Comparison of ENCODE assay signal across 8 cellular contexts in genomic region chr7:134710854-134711624, GRCh38.
DNase-seq lines count a peak whose midpoint lies in the region; ATAC-seq, FAIRE-seq and TF ChIP-seq lines count a peak whose summit lies in the region.

No MANE protein-coding gene starts in this region.

- ATAC-seq in HepG2 = peak; percentile 57
- ATAC-seq in GM19452 (IDR thresholded peaks at IDR 0.05; ENCODE audit: unreplicated experiment) = no peak

- peak; percentile 75 for FAIRE-seq in RCC 7860 (lab: Jason Lieb, UNC)
- FAIRE-seq in HepG2 (lab: Jason Lieb, UNC) = no peak

- no peak overlapping the region for H3K4me3 Mint-ChIP-seq in CD14-positive monocyte

- H3K4me1 ChIP-seq in HepG2 (ENCODE audit: insufficient read depth, low read length) = peaks cover 8% of the 10 kb centered on the region

- no peaks in the 10 kb centered on the region for H3K9me3 ChIP-seq in HepG2 (ENCODE audit: low read length)

- no peaks in the 10 kb centered on the region for H4K20me1 ChIP-seq in HepG2 (ENCODE audit: insufficient read depth, low read length)

- no peak overlapping the region for H3K27ac ChIP-seq in HepG2 (ENCODE audit: extremely low read length, insufficient read depth, low read length)

- H3K4me3 ChIP-seq in HepG2 (replicated peaks in 1 of 3; ENCODE audit: insufficient read depth in 1 of 3, low read depth in 2 of 3, low read length in 3 of 3) = no peak overlapping the region

- peaks cover 0 to 2% (median 0%) of the 10 kb centered on the region in 7 donors for H3K9me3 Mint-ChIP-seq in CD14-positive monocyte

- no peak overlapping the region for H3K4me2 ChIP-seq in HepG2 (ENCODE audit: low read depth, low read length)

- DNase-seq in RCC 7860 (ENCODE audit: low spot score) (peak; percentile 93), HepG2 (ENCODE audit: low spot score) (no peak), RPMI8226 (no peak), NCI-H1694 treated with DMSO at 0.1 percent for 48 hours (lab: John Stamatoyannopoulos, UW) (no peak), CD14-positive monocyte (ENCODE audit: low spot score) (no peak)
- DNase-seq in activated T-cell treated with anti-CD3 and anti-CD28 coated beads, Interleukin-2, amount 50 U/mL, for 48 hours = peak; percentile 69
- DNase-seq in stimulated activated CD8-positive, alpha-beta memory T cell treated with anti-CD3 and anti-CD28 coated beads, Interleukin-4, amount 100 ng/mL, for 48 hours = peak; percentile 59

- TF ChIP-seq EP300 in HepG2 (IDR thresholded peaks at IDR 0.05; ENCODE audit: low read depth in 2 of 2, low read length in 2 of 2) = no peak
- TF ChIP-seq EP300 in HepG2 (CRISPR knock-in tag; IDR thresholded peaks at IDR 0.05; ENCODE audit: borderline replicate concordance) = no peak

- no peak overlapping the region for H2AFZ ChIP-seq in HepG2 (ENCODE audit: low read length)

- H3K36me3 ChIP-seq in HepG2 (replicated peaks in 1 of 2; ENCODE audit: control insufficient read depth in 1 of 2, insufficient read depth in 2 of 2, low read length in 2 of 2) = no peaks in the 10 kb centered on the region

- TF ChIP-seq RAD21 in HepG2 (CRISPR knock-in tag; IDR thresholded peaks at IDR 0.05) = no peak

- BruUV-seq in HepG2 (replicated peaks; lab: Mats Ljungman, UMichigan) = no TSS peak

- no peak overlapping the region for H3K9ac ChIP-seq in HepG2 (ENCODE audit: insufficient read depth, low read depth, low read length)

- peaks cover 0 to 9% of the 10 kb centered on the region in 2 experiments; a peak in 1 of 5 replicates for H3K27me3 ChIP-seq in HepG2 (ENCODE audit: control insufficient read depth in 1 of 2, insufficient read depth in 2 of 2, low read length in 2 of 2)

- TF ChIP-seq CTCF in HepG2 (CRISPR knock-in tag; IDR thresholded peaks at IDR 0.05) = no peak
- no peak for TF ChIP-seq CTCF in CD14-positive monocyte (IDR thresholded peaks at IDR 0.05)

- CTCF ChIA-PET in HepG2 (lab: Yijun Ruan, JAX; ENCODE audit: low intra/inter-chr PET ratio, low total read pairs) = no interaction called here

- in situ Hi-C loops in HepG2 (cut with HindIII; ENCODE audit: extremely low pct_ligation_motif_present, low pct_unique_long_range_greater_than_20kb) = no loop called here

- TF ChIP-seq POLR2A in HepG2 (IDR thresholded peaks at IDR 0.05; ENCODE audit: insufficient read depth in 1 of 2, low read depth in 2 of 2, low read length in 2 of 2) = no peak

- POLR2A ChIA-PET in HepG2 (lab: Yijun Ruan, JAX) = no interaction called here

- no peaks in the 10 kb centered on the region for H3K4me1 Mint-ChIP-seq in CD14-positive monocyte

- peaks cover 0 to 6% (median 3%) of the 10 kb centered on the region in 3 donors for H3K27me3 Mint-ChIP-seq in CD14-positive monocyte (ENCODE audit: low read depth in 3 of 3)

- no peaks in the 10 kb centered on the region for H3K79me2 ChIP-seq in HepG2 (ENCODE audit: insufficient read depth, low read length)

- no peak overlapping the region for H3K27ac Mint-ChIP-seq in CD14-positive monocyte

- no peaks in the 10 kb centered on the region for H3K36me3 Mint-ChIP-seq in CD14-positive monocyte

- intact Hi-C loops in HepG2 (cut with micrococcal nuclease; ENCODE audit: unreplicated experiment) (no loop called here), CD14-positive monocyte (cut with micrococcal nuclease) (no loop called here)

- WGBS in HepG2 (ENCODE audit: low lambda C conversion rate) = 11% methylated on average over 9 of the region's 9 CpGs

TF ChIP-seq in HepG2, 621 proteins besides CTCF, POLR2A, EP300 and RAD21:
- TF ChIP-seq ARNTL (CRISPR knock-in tag; IDR thresholded peaks at IDR 0.05) (no peak), ZFP36L2 (CRISPR knock-in tag; IDR thresholded peaks at IDR 0.05) (no peak), STAT6 (CRISPR knock-in tag; IDR thresholded peaks at IDR 0.05; ENCODE audit: borderline replicate concordance) (no peak), SIN3A (IDR thresholded peaks at IDR 0.05; ENCODE audit: borderline replicate concordance, low read depth, low read length) (no peak), ZNF564 (CRISPR knock-in tag; IDR thresholded peaks at IDR 0.05) (no peak), ZKSCAN8 (CRISPR knock-in tag; IDR thresholded peaks at IDR 0.05; ENCODE audit: borderline replicate concordance) (no peak), ZSCAN12 (CRISPR knock-in tag; IDR thresholded peaks at IDR 0.05) (no peak), ZNF143 (CRISPR knock-in tag; IDR thresholded peaks at IDR 0.05) (no peak), NFAT5 (CRISPR knock-in tag; IDR thresholded peaks at IDR 0.05) (no peak)
TF ChIP-seq in HepG2: peak in this region for 0.

Comparison
In these comparisons a context has a peak if more than half of its experiments do, and no peak if none do; other contexts are left out.
1. DNase-seq: peak in RCC 7860 (single experiment), activated T-cell treated with anti-CD3 and anti-CD28 coated beads, Interleukin-2, amount 50 U/mL, for 48 hours (2 of 2) and stimulated activated CD8-positive, alpha-beta memory T cell treated with anti-CD3 and anti-CD28 coated beads, Interleukin-4, amount 100 ng/mL, for 48 hours (single experiment); none in HepG2 (single experiment), RPMI8226 (single experiment), NCI-H1694 treated with DMSO at 0.1 percent for 48 hours (single experiment) and CD14-positive monocyte (single experiment).